Comparison of ENCODE assay signal across 8 cellular contexts in genomic region chr6:73134588-73134987, GRCh38.
A peak's percentile ranks its signal among the peaks of the same experiment; 100 is the strongest.
DNase-seq lines count a peak whose midpoint lies in the region; FAIRE-seq and TF ChIP-seq lines count a peak whose summit lies in the region.

No MANE protein-coding gene starts in this region.

- no peak overlapping the region for H3K27ac ChIP-seq in 22Rv1
- H3K27ac ChIP-seq in WERI-Rb-1, result no peak overlapping the region
- no peak overlapping the region for H3K27ac ChIP-seq in transverse colon
- H3K27ac ChIP-seq in uterus, result no peak overlapping the region

- H3K27me3 ChIP-seq in WERI-Rb-1 (ENCODE audit: insufficient read depth, low read depth, severe bottlenecking) (no peaks in the 10 kb centered on the region), transverse colon (no peaks in the 10 kb centered on the region), uterus (no peaks in the 10 kb centered on the region)

- H3K36me3 ChIP-seq in WERI-Rb-1 (peaks cover 13% of the 10 kb centered on the region), transverse colon (no peaks in the 10 kb centered on the region), uterus (no peaks in the 10 kb centered on the region)

- H3K4me3 ChIP-seq in WERI-Rb-1 (ENCODE audit: low read depth, low read length) (no peak overlapping the region), transverse colon (no peak overlapping the region), uterus (no peak overlapping the region)

- no peak for TF ChIP-seq EP300 in transverse colon (IDR thresholded peaks at IDR 0.05; ENCODE audit: low read depth)

- in situ Hi-C loops in transverse colon (cut with MboI; ENCODE audit: low pct_ligation_motif_present in 1 of 4, low pct_unique_long_range_greater_than_20kb in 1 of 4, low sequenced_read_pairs in 3 of 4), result loop anchor here (10.0 to 25.0 kb wide), 4 partner anchors 497 to 722 kb away; partner anchors contain the start of gene KCNQ5 (in 1 of the 4)

- TF ChIP-seq CTCF in 22Rv1 (IDR thresholded peaks at IDR 0.05) (peak; percentile 59), WERI-Rb-1 (IDR thresholded peaks at IDR 0.05; ENCODE audit: low read depth, low read length) (peak; percentile 52), transverse colon (IDR thresholded peaks at IDR 0.05) (peak in 2 of 5 experiments; percentile 5 to 16), uterus (IDR thresholded peaks at IDR 0.05) (no peak)

- intact Hi-C loops in transverse colon (cut with DNase I; ENCODE audit: low total_unique reads), result loop anchor here (10.0 kb wide), 1 partner anchor 720 kb away; no protein-coding TSS in a partner anchor
- intact Hi-C loops in uterus (cut with DNase I; ENCODE audit: low total_unique reads), result no loop called here

- H3K4me1 ChIP-seq in transverse colon (no peaks in the 10 kb centered on the region), uterus (no peaks in the 10 kb centered on the region)

- 73% methylated on average over 11 of the region's 11 CpGs; no CpG with 5 or more reads in 1 of the 2 donors for WGBS in transverse colon (ENCODE audit: low coverage in 1 of 2), 2 donors

- FAIRE-seq in GM18507 (lab: Jason Lieb, UNC), result peak; percentile 38

- TF ChIP-seq POLR2A in transverse colon (IDR thresholded peaks at IDR 0.05), result no peak
- TF ChIP-seq POLR2A in uterus (IDR thresholded peaks at IDR 0.05), result no peak

- H3K9me3 ChIP-seq in WERI-Rb-1 (ENCODE audit: severe bottlenecking) (no peaks in the 10 kb centered on the region), transverse colon (no peaks in the 10 kb centered on the region), uterus (no peaks in the 10 kb centered on the region)

- DNase-seq in GM18507 (ENCODE audit: extremely low spot score, insufficient read length, low read depth) (no peak), WERI-Rb-1 (peak; percentile 26), iris pigment epithelial cell (ENCODE audit: low read depth) (peak; percentile 20), transverse colon (peak; percentile 23), COLO829 (ENCODE audit: low spot score) (no peak), uterus (no peak), NCI-H1436 (lab: John Stamatoyannopoulos, UW) (no peak)

Comparison
In these comparisons a context has a peak if more than half of its experiments do, and no peak if none do; other contexts are left out.
1. CTCF ChIP-seq: peak in 22Rv1 (single experiment) and WERI-Rb-1 (single experiment); none in uterus (0 of 4).
2. DNase-seq: peak in WERI-Rb-1 (single experiment), iris pigment epithelial cell (single experiment) and transverse colon (single experiment); none in GM18507 (single experiment), COLO829 (single experiment), uterus (0 of 2) and NCI-H1436 (single experiment).